In the genomic region with DNA sequence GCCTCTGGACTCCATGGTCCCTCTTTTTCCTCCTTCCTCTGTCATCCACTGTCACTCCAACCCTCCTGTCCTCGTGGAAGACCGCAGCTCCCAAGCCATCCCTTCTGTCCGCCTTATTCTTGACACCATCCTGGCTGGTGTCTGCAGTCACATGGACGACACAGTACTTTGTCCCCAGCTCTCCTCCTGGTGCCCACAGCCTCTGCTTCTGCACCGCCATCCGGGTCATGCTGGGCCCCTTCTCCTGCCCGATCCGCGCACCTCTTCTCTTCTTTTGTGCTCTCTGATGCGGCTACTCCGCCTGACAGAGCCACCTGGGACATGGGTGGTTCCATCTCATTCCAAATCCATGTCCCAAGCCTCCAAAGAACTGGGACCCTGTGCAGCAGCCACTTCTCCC, we compare ENCODE assay signal across 2 cellular contexts.
TF ChIP-seq lines count a peak whose summit lies in the region.

No MANE protein-coding gene starts in this region.

TF ChIP-seq in IMR-90, 13 proteins besides CTCF, POLR2A, EP300 and RAD21:
- TF ChIP-seq, protein P1, sequence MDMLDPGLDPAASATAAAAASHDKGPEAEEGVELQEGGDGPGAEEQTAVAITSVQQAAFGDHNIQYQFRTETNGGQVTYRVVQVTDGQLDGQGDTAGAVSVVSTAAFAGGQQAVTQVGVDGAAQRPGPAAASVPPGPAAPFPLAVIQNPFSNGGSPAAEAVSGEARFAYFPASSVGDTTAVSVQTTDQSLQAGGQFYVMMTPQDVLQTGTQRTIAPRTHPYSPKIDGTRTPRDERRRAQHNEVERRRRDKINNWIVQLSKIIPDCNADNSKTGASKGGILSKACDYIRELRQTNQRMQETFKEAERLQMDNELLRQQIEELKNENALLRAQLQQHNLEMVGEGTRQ (IDR thresholded peaks at IDR 0.05; ENCODE audit: low read depth, low read length): no peak
- no peak for TF ChIP-seq FOS (IDR thresholded peaks at IDR 0.05; ENCODE audit: low read depth, low read length)
- TF ChIP-seq MAFK (IDR thresholded peaks at IDR 0.05; ENCODE audit: low read depth, low read length): no peak
- no peak for TF ChIP-seq NFE2L2 (IDR thresholded peaks at IDR 0.05; ENCODE audit: low read depth, low read length)
- TF ChIP-seq MXI1 (IDR thresholded peaks at IDR 0.05; ENCODE audit: borderline replicate concordance, low read depth, low read length): no peak
- no peak for TF ChIP-seq CHD1 (IDR thresholded peaks at IDR 0.05; ENCODE audit: low read depth, low read length)
- no peak for TF ChIP-seq BHLHE40 (IDR thresholded peaks at IDR 0.05; ENCODE audit: low read depth, low read length)
- no peak for TF ChIP-seq CEBPB (IDR thresholded peaks at IDR 0.05; ENCODE audit: low read depth, low read length)
- no peak for TF ChIP-seq RCOR1 (IDR thresholded peaks at IDR 0.05; ENCODE audit: insufficient replicate concordance, low read length)
- no peak for TF ChIP-seq ELK1 (IDR thresholded peaks at IDR 0.05; ENCODE audit: borderline replicate concordance, low read depth, low read length)
- TF ChIP-seq RFX5 (IDR thresholded peaks at IDR 0.05; ENCODE audit: low read depth, low read length): no peak
- TF ChIP-seq MAZ (IDR thresholded peaks at IDR 0.05; ENCODE audit: borderline replicate concordance, low read depth, low read length): no peak
- no peak for TF ChIP-seq SMC3 (IDR thresholded peaks at IDR 0.05; ENCODE audit: low read depth, low read length)

TF ChIP-seq in H1, 55 proteins besides CTCF, POLR2A, EP300 and RAD21:
- TF ChIP-seq RXRA (IDR thresholded peaks at IDR 0.05; ENCODE audit: insufficient read depth, low read depth, low read length) (no peak), MAFK (IDR thresholded peaks at IDR 0.05; ENCODE audit: low read depth, low read length) (no peak), CREB1 (IDR thresholded peaks at IDR 0.05) (no peak), TBP (IDR thresholded peaks at IDR 0.05; ENCODE audit: low read depth, low read length) (no peak), JUND (IDR thresholded peaks at IDR 0.05; ENCODE audit: low read length) (no peak), CHD1 (IDR thresholded peaks at IDR 0.05; ENCODE audit: low read depth, low read length) (no peak), ZNF274 (IDR thresholded peaks at IDR 0.05; ENCODE audit: borderline replicate concordance, extremely low read depth, low read length) (no peak), HDAC6 (IDR thresholded peaks at IDR 0.05; ENCODE audit: low read depth, low read length) (no peak)
